In the genomic region with DNA sequence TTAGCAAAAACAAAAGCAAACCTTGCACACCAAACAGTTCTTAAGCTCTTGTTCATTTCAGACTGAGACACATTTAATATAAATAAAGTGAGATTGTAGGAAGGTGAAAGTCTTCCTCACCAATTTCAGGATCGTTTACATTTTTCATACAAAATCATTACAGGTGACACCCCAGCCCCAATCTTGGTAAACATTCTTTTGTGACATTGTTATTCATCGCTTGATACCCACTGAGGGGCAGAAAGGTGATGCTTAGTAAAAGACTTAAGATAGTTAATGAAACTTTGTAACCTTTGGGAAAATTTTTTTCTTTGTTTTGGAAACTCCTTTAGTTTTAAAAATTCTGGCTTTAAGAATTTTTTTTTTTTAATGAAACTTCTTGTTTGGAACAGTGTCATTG, we compare ENCODE assay signal across 8 cellular contexts. TPM values are rescaled to one million over a fixed set of nuclear protein-coding genes. Genes with fewer than 3 reads are reported as not detected.
DNase-seq lines count a peak whose midpoint lies in the region; ATAC-seq, FAIRE-seq and TF ChIP-seq lines count a peak whose summit lies in the region.

No MANE protein-coding gene starts in this region.

- H3K27ac ChIP-seq in DOHH2 (ENCODE audit: low read depth, low read length): peak overlapping the region; percentile 95
- peak overlapping the region; percentile 96 for H3K27ac ChIP-seq in OCI-LY3 (ENCODE audit: low read length)
- peak overlapping the region; percentile 89 for H3K27ac ChIP-seq in endothelial cell of umbilical vein (ENCODE audit: insufficient read depth, low read depth, low read length)

- H3K79me2 ChIP-seq in DOHH2 (ENCODE audit: control insufficient read depth, low read length) (peaks cover 74% of the 10 kb centered on the region), OCI-LY3 (ENCODE audit: low read length) (peaks cover 66% of the 10 kb centered on the region), endothelial cell of umbilical vein (ENCODE audit: control insufficient read depth, insufficient read depth, low read length) (peaks cover 58% of the 10 kb centered on the region)

- no peaks in the 10 kb centered on the region for H3K9me2 ChIP-seq in DOHH2 (replicated peaks; ENCODE audit: control insufficient read depth, low read length)

- peaks cover 13% of the 10 kb centered on the region for H3K36me3 Mint-ChIP-seq in osteocyte (ENCODE audit: unreplicated experiment)

- H2AFZ ChIP-seq in OCI-LY3 (ENCODE audit: low read depth, low read length): no peak overlapping the region
- H2AFZ ChIP-seq in endothelial cell of umbilical vein (ENCODE audit: low read depth, low read length): no peak overlapping the region

- H3K4me3 Mint-ChIP-seq in osteocyte (ENCODE audit: unreplicated experiment): peak overlapping the region; percentile 88

- H3K27ac Mint-ChIP-seq in osteocyte (ENCODE audit: unreplicated experiment): peak overlapping the region; percentile 95

- no peaks in the 10 kb centered on the region for H4K20me1 ChIP-seq in DOHH2 (ENCODE audit: control insufficient read depth, insufficient read depth, low read depth, low read length)
- H4K20me1 ChIP-seq in OCI-LY3 (ENCODE audit: insufficient read depth, low read length): peaks cover 3% of the 10 kb centered on the region; the same call in 1 of the 2 replicates
- H4K20me1 ChIP-seq in endothelial cell of umbilical vein (replicated peaks; ENCODE audit: control insufficient read depth, extremely low read depth, insufficient read depth, low read length): no peaks in the 10 kb centered on the region

- H3K27me3 ChIP-seq in DOHH2 (ENCODE audit: control insufficient read depth, low read length) (no peaks in the 10 kb centered on the region), OCI-LY3 (ENCODE audit: low read depth, low read length) (no peaks in the 10 kb centered on the region), endothelial cell of umbilical vein (ENCODE audit: control insufficient read depth in 2 of 2, insufficient read depth in 2 of 2, low read length in 2 of 2) (no peaks in the 10 kb centered on the region)

- H3K9ac ChIP-seq in OCI-LY3 (ENCODE audit: low read length) (peak overlapping the region; percentile 82), endothelial cell of umbilical vein (replicated peaks; ENCODE audit: extremely low read depth, insufficient read depth, low read length) (peak overlapping the region; percentile 96)

- H3K9me3 Mint-ChIP-seq in osteocyte (ENCODE audit: unreplicated experiment): no peaks in the 10 kb centered on the region

- peaks cover 56% of the 10 kb centered on the region for H3K36me3 ChIP-seq in DOHH2 (ENCODE audit: control insufficient read depth, low read length)
- H3K36me3 ChIP-seq in OCI-LY3 (replicated peaks; ENCODE audit: low read depth, low read length): peaks cover 24% of the 10 kb centered on the region
- no peaks in the 10 kb centered on the region for H3K36me3 ChIP-seq in endothelial cell of umbilical vein (ENCODE audit: control insufficient read depth in 2 of 2, extremely low read depth in 1 of 2, insufficient read depth in 2 of 2, low read length in 2 of 2)

- dilution Hi-C loops in endothelial cell of umbilical vein (cut with MboI; ENCODE audit: extremely low pct_ligation_motif_present, low sequenced_read_pairs): no loop called here

- H3K4me2 ChIP-seq in DOHH2 (ENCODE audit: low read length): peak overlapping the region; percentile 88
- H3K4me2 ChIP-seq in OCI-LY3 (ENCODE audit: low read length): peak overlapping the region; percentile 65
- peak overlapping the region; percentile 98 for H3K4me2 ChIP-seq in endothelial cell of umbilical vein (ENCODE audit: insufficient read depth, low read length)

- POLR2A ChIA-PET in endothelial cell of umbilical vein (lab: Charles Lee): no interaction called here

- no peak for ATAC-seq in HG03432 (IDR thresholded peaks at IDR 0.05; ENCODE audit: unreplicated experiment)

- BruUV-seq in endothelial cell of umbilical vein (replicated peaks; lab: Mats Ljungman, UMichigan): no TSS peak

- intact Hi-C loops in endothelial cell of umbilical vein (cut with micrococcal nuclease): no loop called here

- H3K27me3 Mint-ChIP-seq in osteocyte (ENCODE audit: unreplicated experiment): no peaks in the 10 kb centered on the region

- no peak for FAIRE-seq in endothelial cell of umbilical vein (lab: Jason Lieb, UNC)

- H3K4me3 ChIP-seq in DOHH2 (ENCODE audit: low read length) (peak overlapping the region; percentile 80), OCI-LY3 (ENCODE audit: low read length) (peak overlapping the region; percentile 86), endothelial cell of umbilical vein (replicated peaks in 1 of 3; ENCODE audit: insufficient read depth in 1 of 3, low read depth in 1 of 3, low read length in 3 of 3) (peak overlapping the region; percentile 71 to 92 (median 82))

- H3K4me1 Mint-ChIP-seq in osteocyte (ENCODE audit: unreplicated experiment): peaks cover 36% of the 10 kb centered on the region

- TF ChIP-seq POLR2A in endothelial cell of umbilical vein (IDR thresholded peaks at IDR 0.05; ENCODE audit: low read depth, low read length): no peak

- peaks cover 23% of the 10 kb centered on the region for H3K4me1 ChIP-seq in DOHH2 (ENCODE audit: control insufficient read depth, low read length)
- H3K4me1 ChIP-seq in OCI-LY3 (ENCODE audit: low read length): peaks cover 14% of the 10 kb centered on the region
- H3K4me1 ChIP-seq in endothelial cell of umbilical vein (ENCODE audit: control insufficient read depth, extremely low read depth, insufficient read depth, low read length): peaks cover 25% of the 10 kb centered on the region

- CTCF ChIA-PET in endothelial cell of umbilical vein (lab: Charles Lee): interaction anchor here (11.2 kb wide), 1 partner anchor 183 kb away, joined by 337 read pairs; no protein-coding TSS in a partner anchor

- H3F3A ChIP-seq in DOHH2 (ENCODE audit: control insufficient read depth, insufficient read depth): peaks cover 22% of the 10 kb centered on the region

- no peak for DNase-seq in endothelial cell of umbilical vein (ENCODE audit: low read depth, low spot score)
- no peak for DNase-seq in osteocyte (ENCODE audit: extremely low spot score, unreplicated experiment)
- DNase-seq in DMS 273 (lab: John Stamatoyannopoulos, UW; ENCODE audit: unreplicated experiment): no peak
- DNase-seq in NOMO-1 treated with DMSO at 0.1 percent for 48 hours (lab: John Stamatoyannopoulos, UW; ENCODE audit: unreplicated experiment): no peak
- DNase-seq in DMS 273 treated with DMSO at 0.1 percent for 48 hours (lab: John Stamatoyannopoulos, UW): no peak

- H3K9me1 ChIP-seq in endothelial cell of umbilical vein (replicated peaks; ENCODE audit: control insufficient read depth, extremely low read depth, insufficient read depth, low read length): no peaks in the 10 kb centered on the region

- TF ChIP-seq CTCF in DOHH2 (IDR thresholded peaks at IDR 0.05; ENCODE audit: low read depth, low read length, poor library complexity, severe bottlenecking) (no peak), OCI-LY3 (IDR thresholded peaks at IDR 0.05; ENCODE audit: low read depth, low read length) (no peak), endothelial cell of umbilical vein (IDR thresholded peaks at IDR 0.05; ENCODE audit: extremely low read depth in 1 of 2, insufficient read depth in 1 of 2, low read depth in 1 of 2, low read length in 2 of 2) (no peak), osteocyte (IDR thresholded peaks at IDR 0.05) (no peak)

- H3K9me3 ChIP-seq in DOHH2 (ENCODE audit: control insufficient read depth, insufficient read depth, low read length) (no peaks in the 10 kb centered on the region), OCI-LY3 (ENCODE audit: insufficient read depth, low read length) (no peaks in the 10 kb centered on the region), endothelial cell of umbilical vein (replicated peaks; ENCODE audit: control insufficient read depth, insufficient read depth, low read length) (no peaks in the 10 kb centered on the region)

TF ChIP-seq in endothelial cell of umbilical vein, 7 proteins besides CTCF, POLR2A, EP300 and RAD21:
- TF ChIP-seq POLR2AphosphoS5 (IDR thresholded peaks at IDR 0.05; ENCODE audit: insufficient read depth, low read depth, low read length): no peak
- TF ChIP-seq JUN (IDR thresholded peaks at IDR 0.05; ENCODE audit: borderline replicate concordance, insufficient read depth, insufficient read length, low read depth): no peak
- TF ChIP-seq FOS (IDR thresholded peaks at IDR 0.05; ENCODE audit: borderline replicate concordance, insufficient read depth, low read length): no peak
- no peak for TF ChIP-seq MYC (IDR thresholded peaks at IDR 0.05; ENCODE audit: low read depth, low read length)
- TF ChIP-seq, protein P1, sequence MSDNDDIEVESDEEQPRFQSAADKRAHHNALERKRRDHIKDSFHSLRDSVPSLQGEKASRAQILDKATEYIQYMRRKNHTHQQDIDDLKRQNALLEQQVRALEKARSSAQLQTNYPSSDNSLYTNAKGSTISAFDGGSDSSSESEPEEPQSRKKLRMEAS (IDR thresholded peaks at IDR 0.05; ENCODE audit: insufficient read depth, insufficient read length): no peak
- no peak for TF ChIP-seq GATA2 (IDR thresholded peaks at IDR 0.05; ENCODE audit: insufficient read depth, insufficient read length, low read depth, low read length)
- TF ChIP-seq EZH2 (IDR thresholded peaks at IDR 0.05; ENCODE audit: borderline replicate concordance, low read depth, low read length, severe bottlenecking): no peak

RNA-seq across cellular contexts. Expression of gene ARID2, which starts 1.9 kb away (rescaled TPM):
- total RNA-seq in endothelial cell of umbilical vein: 26.7 and 28.9 TPM in 2 replicates
- 10.8 and 12.2 TPM in 2 replicates for polyA plus RNA-seq in endothelial cell of umbilical vein
- polyA plus RNA-seq in endothelial cell of umbilical vein (2011; cell fraction: cytosol; rRNA removed): 7.6 and 8.2 TPM in 2 replicates
- polyA plus RNA-seq in endothelial cell of umbilical vein (2011; cell fraction: nucleus; rRNA removed): 38.1 and 44.3 TPM in 2 replicates
- 7.7 and 9.0 TPM in 2 replicates for polyA plus RNA-seq in endothelial cell of umbilical vein (2012)
- polyA minus RNA-seq in endothelial cell of umbilical vein: 76.5 and 76.8 TPM in 2 replicates
- polyA minus RNA-seq in endothelial cell of umbilical vein (2011; cell fraction: cytosol; rRNA and poly(A)+ RNA removed): 33.9 TPM
- polyA minus RNA-seq in endothelial cell of umbilical vein (2011; cell fraction: nucleus; rRNA and poly(A)+ RNA removed): 153 and 244 TPM in 2 replicates
- 38.1 and 44.4 TPM in 2 replicates for total RNA-seq in osteocyte
